ENCODE assay signal across 16 cellular contexts in the genomic region with DNA sequence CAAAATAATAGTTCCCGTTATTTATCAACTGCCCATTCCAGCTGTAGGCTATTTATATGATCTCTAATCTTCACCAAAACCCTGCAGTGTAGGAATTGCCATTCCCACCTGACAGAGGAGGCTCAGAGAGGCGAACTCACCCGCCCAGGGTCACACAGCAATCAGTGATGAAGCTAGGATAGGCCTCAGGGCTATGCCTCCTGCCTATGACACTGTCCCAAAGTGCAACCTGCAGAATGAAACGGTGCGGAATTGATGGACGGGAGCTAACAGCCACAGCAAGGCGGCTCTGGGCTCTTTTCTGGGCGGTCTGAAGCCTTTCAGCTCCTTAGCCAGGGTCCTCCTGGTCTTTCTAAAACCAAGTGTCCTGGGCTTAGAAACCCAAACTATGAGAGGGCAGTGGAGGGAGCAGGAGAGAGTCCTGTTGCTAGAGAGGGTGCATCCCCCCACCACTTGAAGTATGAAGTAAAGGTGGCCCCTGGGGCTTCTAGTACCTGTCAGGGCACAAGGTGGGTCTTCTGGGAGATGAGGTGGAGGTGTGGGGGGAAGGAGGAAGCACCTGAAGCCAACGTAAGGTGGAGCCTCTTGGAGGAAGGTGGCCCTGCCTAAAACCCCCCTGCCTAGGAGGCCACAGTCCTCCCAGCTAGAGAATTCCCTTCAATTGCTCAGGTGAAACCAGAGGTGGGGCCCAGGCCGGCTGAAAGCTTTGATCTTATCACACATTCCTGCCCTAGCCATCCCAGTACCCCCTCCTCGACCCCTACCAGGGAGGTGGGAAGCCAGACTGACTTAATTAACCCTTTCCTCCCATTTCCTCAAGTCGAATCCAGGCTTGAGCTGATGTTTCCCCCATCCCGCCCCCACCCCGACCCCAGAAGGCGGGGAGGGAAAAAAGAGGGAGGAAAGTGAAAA. TPM values are rescaled to one million over a fixed set of nuclear protein-coding genes. Genes with fewer than 3 reads are reported as not detected.
DNase-seq lines count a peak whose midpoint lies in the region; TF ChIP-seq lines count a peak whose summit lies in the region.
"Had no signal": no experiment of that assay in that cellular context is flagged by ENCODE, and none has a peak within 500 bp of the region (broad histone marks: within the 10 kb centered on the region; RNA-seq: fewer than 3 reads in every experiment).

No MANE protein-coding gene starts in this region.

- no peaks in the 10 kb centered on the region for H3K36me3 ChIP-seq in HUES6 (ENCODE audit: control insufficient read depth, insufficient read depth, low read length)
- no peaks in the 10 kb centered on the region for H3K36me3 ChIP-seq in esophagus (ENCODE audit: control insufficient read depth in 2 of 2, insufficient read depth in 2 of 2, low read length in 1 of 2)
- H3K36me3 ChIP-seq in muscle layer of duodenum (ENCODE audit: control insufficient read depth in 1 of 2, insufficient read depth in 2 of 2, low read length in 2 of 2): peaks cover 0 to 5% of the 10 kb centered on the region in 2 donors
- no peaks in the 10 kb centered on the region for H3K36me3 ChIP-seq in thyroid gland

- no peak for TF ChIP-seq CTCF in thyroid gland (IDR thresholded peaks at IDR 0.05)

- TF ChIP-seq POLR2A in thyroid gland (IDR thresholded peaks at IDR 0.05): no peak

- intact Hi-C loops in thyroid gland (cut with DNase I): no loop called here

- peak; percentile 80 to 82 for DNase-seq in thyroid gland
- no peak for DNase-seq in NOMO-1 treated with DMSO at 0.1 percent for 48 hours (lab: John Stamatoyannopoulos, UW; ENCODE audit: unreplicated experiment)
- DNase-seq in NCI-H748 treated with DMSO at 0.1 percent for 48 hours (lab: John Stamatoyannopoulos, UW): no peak
- DNase-seq in SIG-M5 treated with dmso at 0.1 percent for 504 hours (lab: John Stamatoyannopoulos, UW; ENCODE audit: unreplicated experiment): no peak
- no peak for DNase-seq in medulla oblongata (ENCODE audit: extremely low spot score)
- DNase-seq: activated T-cell treated with anti-CD3 and anti-CD28 coated beads, Interleukin-2, amount 50 U/mL, for 4 hours; CD8-positive, alpha-beta T cell; Karpas-422; naive thymus-derived CD4-positive, alpha-beta T cell; NCI-H1930; SK-N-SH; stimulated activated CD4-positive, alpha-beta T cell treated with anti-CD3 and anti-CD28 coated beads, Interleukin-12 subunit alpha, Interleukin-12 subunit beta, amount 100 ng/mL, for 4 hours; stimulated activated CD8-positive, alpha-beta memory T cell treated with anti-CD3 and anti-CD28 coated beads, Interleukin-4, amount 100 ng/mL, for 48 hours had no signal

- H3K4me3 ChIP-seq in HUES6 (ENCODE audit: low read depth, low read length): no peak overlapping the region
- no peak overlapping the region for H3K4me3 ChIP-seq in esophagus (ENCODE audit: low read depth in 1 of 2, low read length in 2 of 2)
- H3K4me3 ChIP-seq in muscle layer of duodenum (ENCODE audit: low read depth in 1 of 2, low read length in 2 of 2): no peak overlapping the region
- H3K4me3 ChIP-seq in thyroid gland (replicated peaks in 1 of 3): no peak overlapping the region

- H3K4me1 ChIP-seq in HUES6 (ENCODE audit: control insufficient read depth, insufficient read depth, low read length) (peaks cover 35% of the 10 kb centered on the region), esophagus (ENCODE audit: control insufficient read depth in 2 of 2, insufficient read depth in 2 of 2, low read length in 1 of 2) (peaks cover 0 to 18% of the 10 kb centered on the region in 2 donors), muscle layer of duodenum (ENCODE audit: control insufficient read depth in 1 of 2, insufficient read depth in 2 of 2, low read length in 2 of 2) (peaks cover 41 to 71% of the 10 kb centered on the region in 2 donors), thyroid gland (peaks cover 74 to 79% of the 10 kb centered on the region in 2 donors)

- H3K9ac ChIP-seq in HUES6 (ENCODE audit: low read length): peak overlapping the region; percentile 7
- H3K9ac ChIP-seq: SK-N-SH had no signal

- H3K9me3 ChIP-seq in HUES6 (ENCODE audit: control insufficient read depth, insufficient read depth, low read depth, low read length): no peaks in the 10 kb centered on the region
- no peaks in the 10 kb centered on the region for H3K9me3 ChIP-seq in esophagus (ENCODE audit: control insufficient read depth in 2 of 2, insufficient read depth in 1 of 2, low read depth in 1 of 2, low read length in 1 of 2)
- no peaks in the 10 kb centered on the region for H3K9me3 ChIP-seq in muscle layer of duodenum (ENCODE audit: control insufficient read depth in 1 of 2, low read length in 2 of 2)
- no peaks in the 10 kb centered on the region for H3K9me3 ChIP-seq in thyroid gland
- H3K9me3 ChIP-seq: SK-N-SH had no signal

- 63 to 67% methylated on average over 15 of the region's 15 CpGs for WGBS in esophagus, 2 donors
- WGBS in thyroid gland, 2 donors: 43 to 62% methylated on average over 15 of the region's 15 CpGs

- H3K27ac ChIP-seq in HUES6 (ENCODE audit: low read depth, low read length) (no peak overlapping the region), esophagus (ENCODE audit: low read depth in 2 of 2, low read length in 1 of 2) (peak overlapping the region; percentile 74 to 81), muscle layer of duodenum (ENCODE audit: low read length) (peak overlapping the region; percentile 87), thyroid gland (peak overlapping the region; percentile 67 to 95 (median 83))

- H3K27me3 ChIP-seq in HUES6 (ENCODE audit: control insufficient read depth, insufficient read depth, low read length) (no peaks in the 10 kb centered on the region), esophagus (ENCODE audit: control insufficient read depth in 1 of 2, insufficient read depth in 2 of 2, low read length in 2 of 2) (no peaks in the 10 kb centered on the region), muscle layer of duodenum (ENCODE audit: low read depth, low read length) (no peaks in the 10 kb centered on the region), thyroid gland (no peaks in the 10 kb centered on the region)

RNA-seq across cellular contexts. Expression of a gene that starts 14.8 kb away (rescaled TPM):
- 10 to 100 TPM; 37.6 to 55.0 TPM for polyA plus RNA-seq in esophagus
- total RNA-seq in thyroid gland: 100 to 1,000 TPM in 2 of 4 donors, 10 to 100 TPM in 2; 75.7 to 239 (median 96.8) TPM

RNA-seq across cellular contexts. Expression of a gene that starts 54.5 kb away (rescaled TPM):
- polyA plus RNA-seq in esophagus: 1 to 10 TPM in 1 of 2 donors, under 1 TPM in 1; 0.18 to 1.1 TPM
- total RNA-seq in thyroid gland: not detected
- total RNA-seq: CD8-positive, alpha-beta T cell; naive thymus-derived CD4-positive, alpha-beta T cell had no signal
- polyA plus RNA-seq: naive thymus-derived CD4-positive, alpha-beta T cell; SK-N-SH had no signal

Comparison
In these comparisons a context has a peak if more than half of its experiments do, and no peak if none do; other contexts are left out.
1. DNase-seq: peak in thyroid gland (2 of 2); none in NOMO-1 treated with DMSO at 0.1 percent for 48 hours (single experiment), NCI-H748 treated with DMSO at 0.1 percent for 48 hours (single experiment), SIG-M5 treated with dmso at 0.1 percent for 504 hours (single experiment) and medulla oblongata (single experiment).